In genomic region chr2:231362785-231363184, GRCh38 we compare ENCODE assay signal across 1 cellular context.
TF ChIP-seq lines count a peak whose summit lies in the region.

No MANE protein-coding gene starts in this region.

TF ChIP-seq in GM12878, 131 proteins besides CTCF, POLR2A, EP300 and RAD21 (continued from another document):
- TF ChIP-seq CUX1 (IDR thresholded peaks at IDR 0.05; ENCODE audit: insufficient replicate concordance, low read depth, low read length), result no peak
- no peak for TF ChIP-seq JUNB (IDR thresholded peaks at IDR 0.05)
- TF ChIP-seq YY1 (IDR thresholded peaks at IDR 0.05; ENCODE audit: low read depth, low read length), result no peak
- no peak for TF ChIP-seq SREBF1 (IDR thresholded peaks at IDR 0.05; ENCODE audit: low read length)
- no peak for TF ChIP-seq ZNF592 (IDR thresholded peaks at IDR 0.05)
- no peak for TF ChIP-seq ELK1 (IDR thresholded peaks at IDR 0.05; ENCODE audit: low read depth, low read length)
- TF ChIP-seq FOS (IDR thresholded peaks at IDR 0.05; ENCODE audit: borderline replicate concordance, extremely low read depth, insufficient read length), result no peak
- no peak for TF ChIP-seq PBX3 (IDR thresholded peaks at IDR 0.05; ENCODE audit: insufficient replicate concordance, low read depth, low read length)
- no peak for TF ChIP-seq TCF7 (IDR thresholded peaks at IDR 0.05; ENCODE audit: borderline replicate concordance)
- no peak for TF ChIP-seq MTA3 (IDR thresholded peaks at IDR 0.05; ENCODE audit: borderline replicate concordance, low read length)
- TF ChIP-seq CREM (IDR thresholded peaks at IDR 0.05; ENCODE audit: low read depth), result no peak
- TF ChIP-seq CHD2 (IDR thresholded peaks at IDR 0.05; ENCODE audit: borderline replicate concordance, low read depth, low read length), result no peak
- no peak for TF ChIP-seq GATAD2B (conservative IDR thresholded peaks at IDR 0.05; ENCODE audit: low read depth)
